ENCODE assay signal across 12 cellular contexts in genomic region chr17:40598021-40598927, GRCh38. TPM values are rescaled to one million over a fixed set of nuclear protein-coding genes. Genes with fewer than 3 reads are reported as not detected.
DNase-seq lines count a peak whose midpoint lies in the region; ATAC-seq lines count a peak whose summit lies in the region.
"Had no signal": no experiment of that assay in that cellular context is flagged by ENCODE, and none has a peak within 500 bp of the region (broad histone marks: within the 10 kb centered on the region; RNA-seq: fewer than 3 reads in every experiment).

No MANE protein-coding gene starts in this region.

- peaks cover 0 to 1% of the 10 kb centered on the region in 2 donors for H3K36me3 Mint-ChIP-seq in CD4-positive, alpha-beta memory T cell
- H3K36me3 Mint-ChIP-seq in dendritic cell treated with granulocyte-macrophage colony-stimulating factor and Interleukin-4, amounts not matched to agents 40 ng/mL and 50 ng/mL, for 4 days (ENCODE audit: low read depth) = no peaks in the 10 kb centered on the region

- H3K36me3 ChIP-seq in CD4-positive, alpha-beta memory T cell (ENCODE audit: insufficient read depth, low read length) = no peaks in the 10 kb centered on the region
- H3K36me3 ChIP-seq: BE2C had no signal

- H3K9me3 ChIP-seq in CD4-positive, alpha-beta memory T cell (ENCODE audit: control insufficient read depth in 1 of 2, low read length in 2 of 2) = no peaks in the 10 kb centered on the region

- peak overlapping the region; percentile 94 to 100 (median 99) for H3K27ac Mint-ChIP-seq in CD4-positive, alpha-beta memory T cell
- peak overlapping the region; percentile 71 for H3K27ac Mint-ChIP-seq in dendritic cell treated with granulocyte-macrophage colony-stimulating factor and Interleukin-4, amounts not matched to agents 40 ng/mL and 50 ng/mL, for 4 days

- peak in 1 of 5 donors; percentile 72 for DNase-seq in CD4-positive, alpha-beta memory T cell
- peak; percentile 89 for DNase-seq in activated CD4-positive, alpha-beta T cell treated with anti-CD3 and anti-CD28 coated beads for 48 hours
- peak; percentile 88 for DNase-seq in stimulated activated CD4-positive, alpha-beta T cell treated with anti-CD3 and anti-CD28 coated beads, Interleukin-4, amount 100 ng/mL, for 24 hours
- no peak for DNase-seq in HuH-7 (ENCODE audit: low spot score)
- no peak for DNase-seq in KBM-7
- no peak for DNase-seq in NCI-H1436 treated with DMSO at 0.1 percent for 48 hours (lab: John Stamatoyannopoulos, UW)
- DNase-seq: BE2C; hypothalamus; NK-92 treated with Interleukin-12 subunit alpha and Interleukin-12 subunit beta, amount 100 ng/mL, for 24 hours; retina had no signal

- H3K27me3 Mint-ChIP-seq in CD4-positive, alpha-beta memory T cell = no peaks in the 10 kb centered on the region
- H3K27me3 Mint-ChIP-seq in dendritic cell treated with granulocyte-macrophage colony-stimulating factor and Interleukin-4, amounts not matched to agents 40 ng/mL and 50 ng/mL, for 4 days = peaks cover 7% of the 10 kb centered on the region

- intact Hi-C loops in CD4-positive, alpha-beta memory T cell (cut with micrococcal nuclease) = loop anchor here (1.0 to 2.0 kb wide), 2 partner anchors 9 to 15 kb away; no protein-coding TSS in a partner anchor
- intact Hi-C loops in dendritic cell treated with granulocyte-macrophage colony-stimulating factor and Interleukin-4, amounts not matched to agents 40 ng/mL and 50 ng/mL, for 4 days (cut with micrococcal nuclease) = no loop called here

- no peak for ATAC-seq in HG03460 (IDR thresholded peaks at IDR 0.05; ENCODE audit: unreplicated experiment)

- peak overlapping the region; percentile 92 for H3K27ac ChIP-seq in CD4-positive, alpha-beta memory T cell (ENCODE audit: low read depth, low read length)

- peak overlapping the region; percentile 67 to 89 (median 84) for H3K4me3 Mint-ChIP-seq in CD4-positive, alpha-beta memory T cell
- peak overlapping the region; percentile 34 for H3K4me3 Mint-ChIP-seq in dendritic cell treated with granulocyte-macrophage colony-stimulating factor and Interleukin-4, amounts not matched to agents 40 ng/mL and 50 ng/mL, for 4 days

- H3K4me1 Mint-ChIP-seq in CD4-positive, alpha-beta memory T cell = peaks cover 60 to 89% (median 75%) of the 10 kb centered on the region in 4 donors
- peaks cover 12% of the 10 kb centered on the region for H3K4me1 Mint-ChIP-seq in dendritic cell treated with granulocyte-macrophage colony-stimulating factor and Interleukin-4, amounts not matched to agents 40 ng/mL and 50 ng/mL, for 4 days (ENCODE audit: low read depth)

- no peak overlapping the region for H3K4me3 ChIP-seq in CD4-positive, alpha-beta memory T cell (ENCODE audit: low read length in 2 of 2)

- H3K4me1 ChIP-seq in CD4-positive, alpha-beta memory T cell (ENCODE audit: insufficient read depth, low read length) = peaks cover 82% of the 10 kb centered on the region
- H3K4me1 ChIP-seq: BE2C had no signal

- CTCF ChIA-PET in CD4-positive, alpha-beta memory T cell (lab: Charles Lee; ENCODE audit: partially characterized antibody) = interaction anchor here (0.9 to 2.2 kb wide), 11 partner anchors 9 to 64 kb away, joined by 3 to 10 read pairs (median 5); partner anchors contain the start of gene CCR7

- POLR2A ChIA-PET in CD4-positive, alpha-beta memory T cell (lab: Charles Lee; ENCODE audit: partially characterized antibody) = interaction anchor here (0.6 to 4.3 kb wide), 19 partner anchors 8 to 454 kb away, joined by 3 to 86 read pairs (median 4); partner anchors contain the start of gene CCR7

- no peaks in the 10 kb centered on the region for H3K9me3 Mint-ChIP-seq in CD4-positive, alpha-beta memory T cell
- no peaks in the 10 kb centered on the region for H3K9me3 Mint-ChIP-seq in dendritic cell treated with granulocyte-macrophage colony-stimulating factor and Interleukin-4, amounts not matched to agents 40 ng/mL and 50 ng/mL, for 4 days

- in situ Hi-C loops in KBM-7 (cut with MboI; ENCODE audit: low pct_unique_long_range_greater_than_20kb, low sequenced_read_pairs) = no loop called here

- H3K27me3 ChIP-seq in CD4-positive, alpha-beta memory T cell (ENCODE audit: insufficient read depth, low read length) = no peaks in the 10 kb centered on the region

RNA-seq across cellular contexts. Expression of gene CCR7, which starts 33.0 kb away (rescaled TPM):
- 100 to 1,000 TPM; 268 to 269 TPM for total RNA-seq in CD4-positive, alpha-beta memory T cell
- polyA plus RNA-seq in CD4-positive, alpha-beta memory T cell = 100 to 1,000 TPM; 436 to 502 TPM

RNA-seq across cellular contexts. Expression of gene SMARCE1, which starts 49.3 kb away (rescaled TPM):
- total RNA-seq in CD4-positive, alpha-beta memory T cell = 10 to 100 TPM; 87.6 to 91.0 TPM
- polyA plus RNA-seq in CD4-positive, alpha-beta memory T cell = 100 to 1,000 TPM; 148 to 197 TPM

Comparison
In these comparisons a context has a peak if more than half of its experiments do, and no peak if none do; other contexts are left out.
1. DNase-seq: peak in activated CD4-positive, alpha-beta T cell treated with anti-CD3 and anti-CD28 coated beads for 48 hours (single experiment) and stimulated activated CD4-positive, alpha-beta T cell treated with anti-CD3 and anti-CD28 coated beads, Interleukin-4, amount 100 ng/mL, for 24 hours (single experiment); none in HuH-7 (single experiment), KBM-7 (single experiment) and NCI-H1436 treated with DMSO at 0.1 percent for 48 hours (single experiment).